ENCODE assay signal across 1 cellular context in the genomic region with DNA sequence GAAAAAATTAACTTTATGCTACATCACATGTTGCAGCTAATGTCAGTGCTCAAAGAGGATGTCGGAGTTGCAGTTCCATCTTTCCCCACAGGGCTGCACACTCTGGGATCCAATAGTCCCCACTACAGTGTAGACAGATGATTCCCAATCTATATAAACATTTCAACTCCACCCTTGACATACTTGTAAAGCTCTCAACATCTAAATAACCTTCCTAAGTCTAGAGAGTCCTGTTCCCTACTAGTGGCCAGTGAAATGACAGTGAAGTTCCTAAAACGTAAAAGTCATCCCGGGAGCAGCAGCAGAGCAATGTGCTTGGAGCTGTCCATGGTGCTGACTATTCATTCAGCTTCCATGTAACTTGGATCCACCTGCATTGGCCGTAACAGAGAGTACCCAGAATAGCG.
TF ChIP-seq lines count a peak whose summit lies in the region.

No MANE protein-coding gene starts in this region.

TF ChIP-seq in WTC11, 78 proteins besides CTCF, POLR2A, EP300 and RAD21 (continued from another document):
- TF ChIP-seq ZNF281 (CRISPR knock-in tag; IDR thresholded peaks at IDR 0.05) = peak; percentile 60; the same call in 1 of the 2 replicates
- peak; percentile 89 for TF ChIP-seq JUN (CRISPR knock-in tag; IDR thresholded peaks at IDR 0.05)
- 0 out of 2 replicates have a peak, but pooled peaks have one; percentile 80 for TF ChIP-seq TEAD4 (CRISPR knock-in tag; IDR thresholded peaks at IDR 0.05)
- 0 out of 2 replicates have a peak, but pooled peaks have one; percentile 25 for TF ChIP-seq MXD4 (CRISPR knock-in tag; IDR thresholded peaks at IDR 0.05; ENCODE audit: borderline replicate concordance)
- TF ChIP-seq MAX (CRISPR knock-in tag; IDR thresholded peaks at IDR 0.05) = peak; percentile 44; the same call in 1 of the 2 replicates
- TF ChIP-seq ZNF138 (CRISPR knock-in tag; conservative IDR thresholded peaks at IDR 0.05) = no peak
- 0 out of 2 replicates have a peak, but pooled peaks have one; percentile 73 for TF ChIP-seq E2F1 (CRISPR knock-in tag; IDR thresholded peaks at IDR 0.05)
- peak; percentile 95 for TF ChIP-seq TEAD1 (CRISPR knock-in tag; IDR thresholded peaks at IDR 0.05)
- no peak for TF ChIP-seq PRDM15 (CRISPR knock-in tag; IDR thresholded peaks at IDR 0.05)
- TF ChIP-seq, protein P1, sequence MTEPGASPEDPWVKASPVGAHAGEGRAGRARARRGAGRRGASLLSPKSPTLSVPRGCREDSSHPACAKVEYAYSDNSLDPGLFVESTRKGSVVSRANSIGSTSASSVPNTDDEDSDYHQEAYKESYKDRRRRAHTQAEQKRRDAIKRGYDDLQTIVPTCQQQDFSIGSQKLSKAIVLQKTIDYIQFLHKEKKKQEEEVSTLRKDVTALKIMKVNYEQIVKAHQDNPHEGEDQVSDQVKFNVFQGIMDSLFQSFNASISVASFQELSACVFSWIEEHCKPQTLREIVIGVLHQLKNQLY (CRISPR knock-in tag; IDR thresholded peaks at IDR 0.05) = no peak
- TF ChIP-seq ZNF423 (CRISPR knock-in tag; IDR thresholded peaks at IDR 0.05) = 0 out of 2 replicates have a peak, but pooled peaks have one; percentile 14
- TF ChIP-seq CREM (CRISPR knock-in tag; IDR thresholded peaks at IDR 0.05) = no peak
- peak; percentile 53; the same call in 1 of the 2 replicates for TF ChIP-seq FOXP4 (CRISPR knock-in tag; IDR thresholded peaks at IDR 0.05)
- 0 out of 2 replicates have a peak, but pooled peaks have one; percentile 47 for TF ChIP-seq SMAD4 (CRISPR knock-in tag; IDR thresholded peaks at IDR 0.05)
- TF ChIP-seq, protein P2, sequence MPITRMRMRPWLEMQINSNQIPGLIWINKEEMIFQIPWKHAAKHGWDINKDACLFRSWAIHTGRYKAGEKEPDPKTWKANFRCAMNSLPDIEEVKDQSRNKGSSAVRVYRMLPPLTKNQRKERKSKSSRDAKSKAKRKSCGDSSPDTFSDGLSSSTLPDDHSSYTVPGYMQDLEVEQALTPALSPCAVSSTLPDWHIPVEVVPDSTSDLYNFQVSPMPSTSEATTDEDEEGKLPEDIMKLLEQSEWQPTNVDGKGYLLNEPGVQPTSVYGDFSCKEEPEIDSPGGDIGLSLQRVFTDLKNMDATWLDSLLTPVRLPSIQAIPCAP (CRISPR knock-in tag; IDR thresholded peaks at IDR 0.05) = peak; percentile 50; the same call in 1 of the 2 replicates
- peak; percentile 64; the same call in 1 of the 2 replicates for TF ChIP-seq NFE2L1 (CRISPR knock-in tag; IDR thresholded peaks at IDR 0.05)
